In the genomic region with DNA sequence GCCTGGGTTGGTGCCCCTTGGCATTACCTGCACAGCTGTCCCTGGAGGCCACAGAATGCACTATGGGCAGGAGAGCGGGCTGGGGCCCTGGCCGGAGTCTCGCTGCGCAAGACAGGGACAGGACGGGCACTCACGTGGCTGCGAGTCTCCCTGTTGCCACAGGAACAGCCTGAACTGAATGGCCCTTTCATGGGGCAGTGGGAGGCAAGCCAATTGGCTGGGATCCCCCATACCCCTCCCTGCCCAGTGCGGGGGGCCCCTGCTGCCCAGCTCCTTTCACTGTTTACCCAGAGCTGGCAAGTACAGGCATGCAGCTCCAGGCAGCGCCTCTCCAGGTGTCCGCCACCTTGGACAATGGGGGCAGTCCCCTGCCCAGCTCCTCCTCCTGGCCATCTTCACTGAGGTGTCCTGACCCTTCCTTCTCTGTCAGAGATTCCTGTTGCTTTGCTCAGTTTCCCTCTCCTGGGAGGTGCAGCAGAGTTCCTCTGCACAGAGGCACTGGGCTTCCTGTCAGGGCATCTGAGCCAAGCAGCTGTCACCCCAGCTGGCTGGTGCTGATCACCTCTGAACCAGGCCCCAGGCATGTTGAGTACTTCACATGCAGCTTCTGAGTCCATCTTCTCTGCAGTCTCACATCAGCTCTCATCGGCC, we compare ENCODE assay signal across 10 cellular contexts. TPM values are rescaled to one million over a fixed set of nuclear protein-coding genes. Genes with fewer than 3 reads are reported as not detected.
DNase-seq lines count a peak whose midpoint lies in the region; ATAC-seq and TF ChIP-seq lines count a peak whose summit lies in the region.
"Had no signal": no experiment of that assay in that cellular context is flagged by ENCODE, and none has a peak within 500 bp of the region (broad histone marks: within the 10 kb centered on the region; RNA-seq: fewer than 3 reads in every experiment).

No MANE protein-coding gene starts in this region.

- WGBS in sigmoid colon, 2 donors: 35 to 65% methylated on average over 11 of the region's 11 CpGs

- TF ChIP-seq EP300 in sigmoid colon (IDR thresholded peaks at IDR 0.05): no peak

- H3K9me3 Mint-ChIP-seq in activated CD8-positive, alpha-beta T cell treated with anti-CD3 and anti-CD28 coated beads for 36 hours: no peaks in the 10 kb centered on the region
- H3K9me3 Mint-ChIP-seq: activated naive CD4-positive, alpha-beta T cell treated with anti-CD3 and anti-CD28 coated beads, Interleukin-2, amount 50 U/mL, for 24 hours had no signal

- H3K27me3 ChIP-seq in left ventricle myocardium inferior (ENCODE audit: low read depth) (no peaks in the 10 kb centered on the region), sigmoid colon (no peaks in the 10 kb centered on the region)

- TF ChIP-seq CTCF in left ventricle myocardium inferior (IDR thresholded peaks at IDR 0.05; ENCODE audit: borderline replicate concordance): no peak
- no peak for TF ChIP-seq CTCF in sigmoid colon (IDR thresholded peaks at IDR 0.05)
- no peak for TF ChIP-seq CTCF in activated CD8-positive, alpha-beta T cell treated with anti-CD3 and anti-CD28 coated beads for 36 hours (IDR thresholded peaks at IDR 0.05)

- H3K4me3 ChIP-seq in left ventricle myocardium inferior: peak overlapping the region; percentile 71
- no peak overlapping the region for H3K4me3 ChIP-seq in sigmoid colon

- no peak overlapping the region for H3K4me3 Mint-ChIP-seq in activated CD8-positive, alpha-beta T cell treated with anti-CD3 and anti-CD28 coated beads for 36 hours
- H3K4me3 Mint-ChIP-seq: activated naive CD4-positive, alpha-beta T cell treated with anti-CD3 and anti-CD28 coated beads, Interleukin-2, amount 50 U/mL, for 24 hours had no signal

- no peaks in the 10 kb centered on the region for H3K36me3 ChIP-seq in left ventricle myocardium inferior
- H3K36me3 ChIP-seq in sigmoid colon: no peaks in the 10 kb centered on the region

- TF ChIP-seq POLR2A in sigmoid colon (IDR thresholded peaks at IDR 0.05): no peak

- no peak overlapping the region for H3K27ac Mint-ChIP-seq in activated CD8-positive, alpha-beta T cell treated with anti-CD3 and anti-CD28 coated beads for 36 hours
- H3K27ac Mint-ChIP-seq: activated naive CD4-positive, alpha-beta T cell treated with anti-CD3 and anti-CD28 coated beads, Interleukin-2, amount 50 U/mL, for 24 hours had no signal

- intact Hi-C loops in left ventricle myocardium inferior (cut with micrococcal nuclease): no loop called here
- intact Hi-C loops in sigmoid colon (cut with DNase I): no loop called here
- intact Hi-C loops in activated CD8-positive, alpha-beta T cell treated with anti-CD3 and anti-CD28 coated beads for 36 hours (cut with micrococcal nuclease): no loop called here

- H3K4me1 Mint-ChIP-seq in activated CD8-positive, alpha-beta T cell treated with anti-CD3 and anti-CD28 coated beads for 36 hours (ENCODE audit: low read depth): peaks cover 11% of the 10 kb centered on the region
- H3K4me1 Mint-ChIP-seq: activated naive CD4-positive, alpha-beta T cell treated with anti-CD3 and anti-CD28 coated beads, Interleukin-2, amount 50 U/mL, for 24 hours had no signal

- peak overlapping the region; percentile 95 for H3K27ac ChIP-seq in left ventricle myocardium inferior (replicated peaks)
- H3K27ac ChIP-seq in sigmoid colon: peak overlapping the region; percentile 69 to 84 (median 76)

- CTCF ChIA-PET in activated CD8-positive, alpha-beta T cell treated with anti-CD3 and anti-CD28 coated beads for 36 hours (lab: Charles Lee): interaction anchor here (0.8 to 15.0 kb wide), 7 partner anchors 17 to 104 kb away, joined by 3 to 241 read pairs (median 4); no protein-coding TSS in a partner anchor

- DNase-seq in HCEC 1CT (peak; percentile 31), SHP77 (lab: John Stamatoyannopoulos, UW) (peak; percentile 64 to 68), left ventricle myocardium inferior (peak; percentile 62), sigmoid colon (peak; percentile 75)
- DNase-seq in activated CD8-positive, alpha-beta T cell treated with anti-CD3 and anti-CD28 coated beads for 36 hours: no peak

- POLR2A ChIA-PET in activated CD8-positive, alpha-beta T cell treated with anti-CD3 and anti-CD28 coated beads for 36 hours (lab: Charles Lee): interaction anchor here (1.5 kb wide), 1 partner anchor 20 kb away, joined by 5 read pairs; no protein-coding TSS in a partner anchor

- no peak for ATAC-seq in activated CD8-positive, alpha-beta T cell treated with anti-CD3 and anti-CD28 coated beads for 36 hours
- no peak for ATAC-seq in HG03175 (IDR thresholded peaks at IDR 0.05; ENCODE audit: unreplicated experiment)
- ATAC-seq in GM18867 (IDR thresholded peaks at IDR 0.05; ENCODE audit: unreplicated experiment): no peak
- ATAC-seq in activated CD4-positive, CD25-positive, alpha-beta regulatory T cell treated with anti-CD3 and anti-CD28 coated beads, Interleukin-2, amount 50 U/mL, for 24 hours: no peak

- no peaks in the 10 kb centered on the region for H3K27me3 Mint-ChIP-seq in activated CD8-positive, alpha-beta T cell treated with anti-CD3 and anti-CD28 coated beads for 36 hours
- H3K27me3 Mint-ChIP-seq: activated naive CD4-positive, alpha-beta T cell treated with anti-CD3 and anti-CD28 coated beads, Interleukin-2, amount 50 U/mL, for 24 hours had no signal

- no peaks in the 10 kb centered on the region for H3K36me3 Mint-ChIP-seq in activated CD8-positive, alpha-beta T cell treated with anti-CD3 and anti-CD28 coated beads for 36 hours (ENCODE audit: low read depth)
- H3K36me3 Mint-ChIP-seq: activated naive CD4-positive, alpha-beta T cell treated with anti-CD3 and anti-CD28 coated beads, Interleukin-2, amount 50 U/mL, for 24 hours had no signal

- peaks cover 84% of the 10 kb centered on the region for H3K4me1 ChIP-seq in left ventricle myocardium inferior
- H3K4me1 ChIP-seq in sigmoid colon: peaks cover 0 to 39% (median 28%) of the 10 kb centered on the region in 4 donors

- no peaks in the 10 kb centered on the region for H3K9me3 ChIP-seq in left ventricle myocardium inferior (replicated peaks)
- H3K9me3 ChIP-seq in sigmoid colon: no peaks in the 10 kb centered on the region

RNA-seq across cellular contexts. Expression of gene USP2, which starts 5.2 kb away (rescaled TPM):
- total RNA-seq in left ventricle myocardium inferior: 135 TPM
- 1 to 10 TPM in 3 of 4 donors, under 1 TPM in 1; 0.71 to 1.9 (median 1.5) TPM for total RNA-seq in sigmoid colon
- polyA plus RNA-seq in sigmoid colon: 10 to 100 TPM; 11.6 to 13.2 (median 13.0) TPM
- under 1 TPM; 0.61 to 0.96 TPM for total RNA-seq in activated CD8-positive, alpha-beta T cell treated with anti-CD3 and anti-CD28 coated beads for 36 hours

RNA-seq across cellular contexts. Expression of gene MFRP, which starts 29.8 kb away (rescaled TPM):
- total RNA-seq in left ventricle myocardium inferior: not detected
- total RNA-seq in sigmoid colon: under 1 TPM in 1 of 4 donors, not detected in 3; 0.14 TPM
- not detected for polyA plus RNA-seq in sigmoid colon
- total RNA-seq in activated CD8-positive, alpha-beta T cell treated with anti-CD3 and anti-CD28 coated beads for 36 hours: not detected
- total RNA-seq: kidney epithelial cell had no signal

RNA-seq across cellular contexts. Expression of gene C1QTNF5, which starts 35.6 kb away (rescaled TPM):
- 14.4 TPM for total RNA-seq in left ventricle myocardium inferior
- total RNA-seq in sigmoid colon: 10 to 100 TPM; 23.2 to 35.2 (median 32.4) TPM
- 10 to 100 TPM in 1 of 3 donors, 1 to 10 TPM in 2; 4.9 to 12.5 (median 5.4) TPM for polyA plus RNA-seq in sigmoid colon
- total RNA-seq in activated CD8-positive, alpha-beta T cell treated with anti-CD3 and anti-CD28 coated beads for 36 hours: not detected

RNA-seq across cellular contexts. Expression of gene RNF26, which starts 42.0 kb away (rescaled TPM):
- 14.0 TPM for total RNA-seq in left ventricle myocardium inferior
- 10 to 100 TPM in 3 of 4 donors, 1 to 10 TPM in 1; 9.8 to 18.3 (median 11.8) TPM for total RNA-seq in sigmoid colon
- polyA plus RNA-seq in sigmoid colon: 10 to 100 TPM in 1 of 3 donors, 1 to 10 TPM in 2; 6.2 to 26.1 (median 7.2) TPM
- total RNA-seq in activated CD8-positive, alpha-beta T cell treated with anti-CD3 and anti-CD28 coated beads for 36 hours: 10 to 100 TPM; 30.2 to 31.9 TPM

RNA-seq across cellular contexts. Expression of gene THY1, which starts 46.6 kb away (rescaled TPM):
- total RNA-seq in left ventricle myocardium inferior (0.91 TPM), sigmoid colon (100 to 1,000 TPM in 1 of 4 donors, 10 to 100 TPM in 3; 10.4 to 214 (median 71.5) TPM)
- polyA plus RNA-seq in sigmoid colon: 10 to 100 TPM in 1 of 3 donors, 1 to 10 TPM in 2; 5.3 to 61.1 (median 5.4) TPM
- total RNA-seq in activated CD8-positive, alpha-beta T cell treated with anti-CD3 and anti-CD28 coated beads for 36 hours: under 1 TPM; 0.18 to 0.40 TPM

Comparison
In these comparisons a context has a peak if more than half of its experiments do, and no peak if none do; other contexts are left out.
1. RNA of gene USP2, which starts 5.2 kb away (total RNA-seq): 135 TPM in left ventricle myocardium inferior (single experiment); 0.71 to 1.9 TPM in sigmoid colon and 0.61 to 0.96 TPM in activated CD8-positive, alpha-beta T cell treated with anti-CD3 and anti-CD28 coated beads for 36 hours; every median in the first group is over 10 times any median in the second.
2. RNA of gene C1QTNF5, which starts 35.6 kb away (total RNA-seq): 23.2 to 35.2 TPM in sigmoid colon and 14.4 TPM in left ventricle myocardium inferior (single experiment); not detected in activated CD8-positive, alpha-beta T cell treated with anti-CD3 and anti-CD28 coated beads for 36 hours; every median in the first group is over 10 times any median in the second.